Comparison of ENCODE assay signal across 10 cellular contexts in the genomic region with DNA sequence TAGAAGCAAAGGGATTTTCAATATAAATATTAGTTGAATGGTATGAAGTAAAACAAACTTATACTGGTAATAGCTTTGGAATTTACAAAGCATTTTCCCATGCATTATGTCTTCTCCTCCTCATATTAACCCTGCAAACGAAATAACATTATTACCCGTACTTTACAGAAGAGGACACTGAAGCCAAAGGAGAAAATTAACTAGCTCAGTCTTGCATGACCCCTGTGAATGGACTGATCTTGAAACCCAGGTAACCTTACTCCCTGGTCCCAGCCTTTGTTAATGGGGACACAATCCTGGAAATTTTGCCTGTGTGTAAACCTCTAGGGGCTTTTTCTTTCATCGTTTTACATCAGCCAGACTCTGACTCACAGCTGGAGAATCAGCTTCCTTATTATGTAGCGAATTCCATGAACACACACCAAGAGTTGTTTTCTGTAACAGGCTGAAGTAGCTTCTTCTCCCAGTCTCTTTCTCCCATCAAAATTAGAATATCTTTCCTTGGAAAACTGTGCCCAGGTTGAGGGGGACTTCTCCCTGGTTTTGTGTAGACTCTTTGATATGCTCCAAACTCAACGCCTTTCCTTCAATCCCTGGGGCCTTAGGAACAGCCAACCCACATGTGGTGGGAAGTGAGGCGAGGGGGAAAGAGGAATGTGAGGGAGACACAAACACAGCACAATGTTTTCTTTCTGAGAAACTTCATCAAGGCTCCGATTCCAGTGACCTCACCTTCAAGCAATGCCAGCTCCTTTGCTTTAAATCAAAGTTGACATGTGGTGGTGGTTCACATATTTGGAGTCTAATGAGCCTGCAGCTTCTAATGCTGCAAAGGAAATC.
A peak's percentile ranks its signal among the peaks of the same experiment; 100 is the strongest.
DNase-seq lines count a peak whose midpoint lies in the region; ATAC-seq and TF ChIP-seq lines count a peak whose summit lies in the region.
"Had no signal": no experiment of that assay in that cellular context is flagged by ENCODE, and none has a peak within 500 bp of the region (broad histone marks: within the 10 kb centered on the region; RNA-seq: fewer than 3 reads in every experiment).

No MANE protein-coding gene starts in this region.

- no peaks in the 10 kb centered on the region for H3K27me3 ChIP-seq in osteoblast (ENCODE audit: insufficient read depth, low read length)

- H3K4me3 ChIP-seq in osteoblast (ENCODE audit: insufficient read depth, low read length): peak overlapping the region; percentile 11

- H3K36me3 ChIP-seq in osteoblast (ENCODE audit: insufficient read depth, low read length): no peaks in the 10 kb centered on the region

- peak overlapping the region; percentile 99 for H3K27ac ChIP-seq in osteoblast (ENCODE audit: low read depth, low read length)

- peak overlapping the region; percentile 99 for H3K27ac Mint-ChIP-seq in Calu3 (ENCODE audit: unreplicated experiment)
- H3K27ac Mint-ChIP-seq: activated CD8-positive, alpha-beta T cell treated with anti-CD3 and anti-CD28 coated beads, Interleukin-2, amount 10 ng/mL, durations not matched to agents 7 days and 5 days had no signal

- H3K79me2 ChIP-seq in osteoblast (ENCODE audit: insufficient read depth, low read length): no peaks in the 10 kb centered on the region

- H3K4me2 ChIP-seq in osteoblast (ENCODE audit: insufficient read depth, low read length): peak overlapping the region; percentile 70

- H3K9me3 Mint-ChIP-seq in Calu3 (ENCODE audit: low read depth, unreplicated experiment): peaks cover 13% of the 10 kb centered on the region

- no TSS peak for BruUV-seq in Calu3 (replicated peaks; lab: Mats Ljungman, UMichigan)

- H2AFZ ChIP-seq in osteoblast (ENCODE audit: low read length): peak overlapping the region; percentile 12

- TF ChIP-seq CTCF in Calu3 (IDR thresholded peaks at IDR 0.05; ENCODE audit: unreplicated experiment) (no peak), osteoblast (IDR thresholded peaks at IDR 0.05; ENCODE audit: extremely low read depth, low read depth, low read length) (no peak)

- peaks cover 29% of the 10 kb centered on the region for H3K4me1 Mint-ChIP-seq in Calu3 (ENCODE audit: low read depth, unreplicated experiment)

- CTCF ChIA-PET in Calu3 (lab: Charles Lee): interaction anchor here (0.6 to 1.5 kb wide), 3 partner anchors 22 to 81 kb away, joined by 3 to 5 read pairs (median 3); no protein-coding TSS in a partner anchor

- no peaks in the 10 kb centered on the region for H3K27me3 Mint-ChIP-seq in Calu3 (ENCODE audit: unreplicated experiment)

- no peak overlapping the region for H3K4me3 Mint-ChIP-seq in Calu3 (ENCODE audit: low read depth, unreplicated experiment)
- H3K4me3 Mint-ChIP-seq: activated CD8-positive, alpha-beta T cell treated with anti-CD3 and anti-CD28 coated beads, Interleukin-2, amount 10 ng/mL, durations not matched to agents 7 days and 5 days had no signal

- peaks cover 8% of the 10 kb centered on the region for H3K36me3 Mint-ChIP-seq in Calu3 (ENCODE audit: insufficient read depth, unreplicated experiment)

- ATAC-seq in esophagus mucosa: peak; percentile 62
- ATAC-seq: activated CD8-positive, alpha-beta T cell treated with anti-CD3 and anti-CD28 coated beads, Interleukin-2, amount 10 ng/mL, durations not matched to agents 7 days and 5 days had no signal

- peaks cover 50% of the 10 kb centered on the region for H3K4me1 ChIP-seq in osteoblast (ENCODE audit: insufficient read depth, low read length)

- no peaks in the 10 kb centered on the region for H4K20me1 ChIP-seq in osteoblast (ENCODE audit: insufficient read depth, low read length)

- H3K9me3 ChIP-seq in osteoblast (ENCODE audit: low read depth, low read length): no peaks in the 10 kb centered on the region

- intact Hi-C loops in Calu3 (cut with micrococcal nuclease; ENCODE audit: unreplicated experiment): loop anchor here (5.0 kb wide), 1 partner anchor 80 kb away; no protein-coding TSS in a partner anchor

- DNase-seq in Calu3 (peak; percentile 36), osteoblast (ENCODE audit: insufficient read length, low spot score, missing footprints) (peak; percentile 61), NCI-H1436 (lab: John Stamatoyannopoulos, UW) (no peak), NCI-H2227 (lab: John Stamatoyannopoulos, UW; ENCODE audit: unreplicated experiment) (no peak)
- DNase-seq in stimulated activated naive CD4-positive, alpha-beta T cell treated with Interleukin-2 at 50 U/mL for 16 hours (lab: John Stamatoyannopoulos, UW): no peak
- no peak for DNase-seq in activated T-cell treated with anti-CD3 and anti-CD28 coated beads, Interleukin-2, amount 50 U/mL, for 48 hours
- DNase-seq: activated CD8-positive, alpha-beta T cell treated with anti-CD3 and anti-CD28 coated beads, Interleukin-2, amount 10 ng/mL, durations not matched to agents 7 days and 5 days; stimulated activated CD4-positive, alpha-beta T cell treated with anti-CD3 and anti-CD28 coated beads, Interleukin-2, amount 100 ng/mL, for 48 hours had no signal

TF ChIP-seq in PFSK-1, 5 proteins besides CTCF, POLR2A, EP300 and RAD21:
- TF ChIP-seq, protein P1, sequence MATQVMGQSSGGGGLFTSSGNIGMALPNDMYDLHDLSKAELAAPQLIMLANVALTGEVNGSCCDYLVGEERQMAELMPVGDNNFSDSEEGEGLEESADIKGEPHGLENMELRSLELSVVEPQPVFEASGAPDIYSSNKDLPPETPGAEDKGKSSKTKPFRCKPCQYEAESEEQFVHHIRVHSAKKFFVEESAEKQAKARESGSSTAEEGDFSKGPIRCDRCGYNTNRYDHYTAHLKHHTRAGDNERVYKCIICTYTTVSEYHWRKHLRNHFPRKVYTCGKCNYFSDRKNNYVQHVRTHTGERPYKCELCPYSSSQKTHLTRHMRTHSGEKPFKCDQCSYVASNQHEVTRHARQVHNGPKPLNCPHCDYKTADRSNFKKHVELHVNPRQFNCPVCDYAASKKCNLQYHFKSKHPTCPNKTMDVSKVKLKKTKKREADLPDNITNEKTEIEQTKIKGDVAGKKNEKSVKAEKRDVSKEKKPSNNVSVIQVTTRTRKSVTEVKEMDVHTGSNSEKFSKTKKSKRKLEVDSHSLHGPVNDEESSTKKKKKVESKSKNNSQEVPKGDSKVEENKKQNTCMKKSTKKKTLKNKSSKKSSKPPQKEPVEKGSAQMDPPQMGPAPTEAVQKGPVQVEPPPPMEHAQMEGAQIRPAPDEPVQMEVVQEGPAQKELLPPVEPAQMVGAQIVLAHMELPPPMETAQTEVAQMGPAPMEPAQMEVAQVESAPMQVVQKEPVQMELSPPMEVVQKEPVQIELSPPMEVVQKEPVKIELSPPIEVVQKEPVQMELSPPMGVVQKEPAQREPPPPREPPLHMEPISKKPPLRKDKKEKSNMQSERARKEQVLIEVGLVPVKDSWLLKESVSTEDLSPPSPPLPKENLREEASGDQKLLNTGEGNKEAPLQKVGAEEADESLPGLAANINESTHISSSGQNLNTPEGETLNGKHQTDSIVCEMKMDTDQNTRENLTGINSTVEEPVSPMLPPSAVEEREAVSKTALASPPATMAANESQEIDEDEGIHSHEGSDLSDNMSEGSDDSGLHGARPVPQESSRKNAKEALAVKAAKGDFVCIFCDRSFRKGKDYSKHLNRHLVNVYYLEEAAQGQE (IDR thresholded peaks at IDR 0.05; ENCODE audit: insufficient read depth in 1 of 2, low read depth in 2 of 2, low read length in 2 of 2): no peak
- TF ChIP-seq TAF1 (IDR thresholded peaks at IDR 0.05; ENCODE audit: borderline replicate concordance, insufficient read depth, low read length) (no peak), POLR2AphosphoS5 (IDR thresholded peaks at IDR 0.05; ENCODE audit: low read depth, low read length) (no peak), FOXP2 (optimal IDR thresholded peaks at IDR 0.05; ENCODE audit: borderline replicate concordance, extremely low read depth, extremely low read length, insufficient read depth) (no peak), SIN3A (IDR thresholded peaks at IDR 0.05; ENCODE audit: borderline replicate concordance, insufficient read depth, low read length) (peak; percentile 20; the same call in 1 of the 2 replicates)

Comparison
In these comparisons a context has a peak if more than half of its experiments do, and no peak if none do; other contexts are left out.
1. DNase-seq: peak in Calu3 (single experiment) and osteoblast (single experiment); none in NCI-H1436 (single experiment), stimulated activated naive CD4-positive, alpha-beta T cell treated with Interleukin-2 at 50 U/mL for 16 hours (single experiment), NCI-H2227 (single experiment) and activated T-cell treated with anti-CD3 and anti-CD28 coated beads, Interleukin-2, amount 50 U/mL, for 48 hours (0 of 2).